8 cellular contexts compared by ENCODE assay signal in genomic region chr7:2104107-2104710, GRCh38.
DNase-seq lines count a peak whose midpoint lies in the region; ATAC-seq and TF ChIP-seq lines count a peak whose summit lies in the region.

No MANE protein-coding gene starts in this region.

- peaks cover 7 to 18% (median 14%) of the 10 kb centered on the region in 4 donors for H3K4me1 ChIP-seq in transverse colon

- 38 to 49% methylated on average over 2 to 27 of the region's 27 CpGs for WGBS in transverse colon (ENCODE audit: low coverage in 1 of 2), 2 donors

- peak overlapping the region; percentile 61 for H3K4me3 Mint-ChIP-seq in activated naive CD8-positive, alpha-beta T cell treated with anti-CD3 and anti-CD28 coated beads, Interleukin-2, amount 10 ng/mL, durations not matched to agents 7 days and 5 days

- H3K36me3 Mint-ChIP-seq in activated naive CD8-positive, alpha-beta T cell treated with anti-CD3 and anti-CD28 coated beads, Interleukin-2, amount 10 ng/mL, durations not matched to agents 7 days and 5 days: peaks cover 11% of the 10 kb centered on the region

- POLR2A ChIA-PET in activated naive CD8-positive, alpha-beta T cell treated with anti-CD3 and anti-CD28 coated beads, Interleukin-2, amount 10 ng/mL, durations not matched to agents 7 days and 5 days (lab: Charles Lee): no interaction called here

- H3K27me3 Mint-ChIP-seq in activated naive CD8-positive, alpha-beta T cell treated with anti-CD3 and anti-CD28 coated beads, Interleukin-2, amount 10 ng/mL, durations not matched to agents 7 days and 5 days: no peaks in the 10 kb centered on the region

- peak; percentile 18 for DNase-seq in ACHN
- peak; percentile 63 for DNase-seq in GOT3 (lab: John Stamatoyannopoulos, UW)
- peak; percentile 82 for DNase-seq in activated naive CD8-positive, alpha-beta T cell treated with anti-CD3 and anti-CD28 coated beads, Interleukin-2, amount 10 ng/mL, durations not matched to agents 7 days and 5 days
- peak; percentile 28 to 86 (median 71) for DNase-seq in head of caudate nucleus
- DNase-seq in pons (ENCODE audit: low spot score): peak; percentile 76
- DNase-seq in transverse colon: peak; percentile 75

- H3K4me1 Mint-ChIP-seq in activated naive CD8-positive, alpha-beta T cell treated with anti-CD3 and anti-CD28 coated beads, Interleukin-2, amount 10 ng/mL, durations not matched to agents 7 days and 5 days: peaks cover 32% of the 10 kb centered on the region

- ATAC-seq in SK-N-SH treated with all-trans-retinoic acid at 6 μM for 48 hours (peak; percentile 81), HG02588 (IDR thresholded peaks at IDR 0.05; ENCODE audit: unreplicated experiment) (no peak)
- peak; percentile 79 for ATAC-seq in activated naive CD8-positive, alpha-beta T cell treated with anti-CD3 and anti-CD28 coated beads, Interleukin-2, amount 10 ng/mL, durations not matched to agents 7 days and 5 days (ENCODE audit: low read depth)

- in situ Hi-C loops in ACHN (cut with HindIII; ENCODE audit: low pct_ligation_motif_present, low pct_unique_long_range_greater_than_20kb, low sequenced_read_pairs) (no loop called here), transverse colon (cut with MboI; ENCODE audit: low pct_ligation_motif_present in 1 of 4, low pct_unique_long_range_greater_than_20kb in 1 of 4, low sequenced_read_pairs in 3 of 4) (no loop called here)

- no peaks in the 10 kb centered on the region for H3K36me3 ChIP-seq in transverse colon

- H3K4me3 ChIP-seq in transverse colon: peak overlapping the region in 1 of 4 donors; percentile 2

- no peaks in the 10 kb centered on the region for H3K27me3 ChIP-seq in transverse colon

- no peak for TF ChIP-seq POLR2A in transverse colon (IDR thresholded peaks at IDR 0.05)

- peak overlapping the region; percentile 83 for H3K27ac Mint-ChIP-seq in activated naive CD8-positive, alpha-beta T cell treated with anti-CD3 and anti-CD28 coated beads, Interleukin-2, amount 10 ng/mL, durations not matched to agents 7 days and 5 days

- H3K9me3 Mint-ChIP-seq in activated naive CD8-positive, alpha-beta T cell treated with anti-CD3 and anti-CD28 coated beads, Interleukin-2, amount 10 ng/mL, durations not matched to agents 7 days and 5 days: no peaks in the 10 kb centered on the region

- intact Hi-C loops in head of caudate nucleus (cut with DNase I): no loop called here
- intact Hi-C loops in transverse colon (cut with DNase I; ENCODE audit: low total_unique reads): loop anchor here (5.0 kb wide), 1 partner anchor 103 kb away; no protein-coding TSS in a partner anchor

- peak overlapping the region in 3 of 4 donors; percentile 4 to 82 (median 55) for H3K27ac ChIP-seq in transverse colon

- TF ChIP-seq EP300 in transverse colon (IDR thresholded peaks at IDR 0.05; ENCODE audit: low read depth): no peak

- H3K9me3 ChIP-seq in transverse colon: no peaks in the 10 kb centered on the region

- TF ChIP-seq CTCF in transverse colon (IDR thresholded peaks at IDR 0.05): peak; percentile 41 to 58 (median 45)

TF ChIP-seq in SK-N-SH treated with all-trans-retinoic acid at 6 μM for 48 hours, 23 proteins besides CTCF, POLR2A, EP300 and RAD21:
- TF ChIP-seq POU6F1 (CRISPR knock-in tag; IDR thresholded peaks at IDR 0.05; ENCODE audit: borderline replicate concordance, low read depth): no peak
- no peak for TF ChIP-seq OSR1 (CRISPR knock-in tag; IDR thresholded peaks at IDR 0.05)
- TF ChIP-seq ISL1 (CRISPR knock-in tag; IDR thresholded peaks at IDR 0.05): no peak
- TF ChIP-seq RARB (CRISPR knock-in tag; IDR thresholded peaks at IDR 0.05): no peak
- TF ChIP-seq TCF4 (CRISPR knock-in tag; IDR thresholded peaks at IDR 0.05; ENCODE audit: borderline replicate concordance): peak; percentile 60
- peak; percentile 70; the same call in 1 of the 2 replicates for TF ChIP-seq TSHZ2 (CRISPR knock-in tag; IDR thresholded peaks at IDR 0.05)
- no peak for TF ChIP-seq PPARA (CRISPR knock-in tag; IDR thresholded peaks at IDR 0.05; ENCODE audit: borderline replicate concordance)
- no peak for TF ChIP-seq GLIS3 (CRISPR knock-in tag; IDR thresholded peaks at IDR 0.05)
- TF ChIP-seq CSDC2 (CRISPR knock-in tag; IDR thresholded peaks at IDR 0.05): no peak
- no peak for TF ChIP-seq CSRNP3 (CRISPR knock-in tag; IDR thresholded peaks at IDR 0.05)
- TF ChIP-seq ZNF565 (CRISPR knock-in tag; conservative IDR thresholded peaks at IDR 0.05; ENCODE audit: low read depth): no peak
- TF ChIP-seq TOX (CRISPR knock-in tag; IDR thresholded peaks at IDR 0.05; ENCODE audit: borderline replicate concordance): peak; percentile 71; the same call in 1 of the 2 replicates
- TF ChIP-seq ZFP30 (CRISPR knock-in tag; IDR thresholded peaks at IDR 0.05): no peak
- no peak for TF ChIP-seq ZNF8 (CRISPR knock-in tag; IDR thresholded peaks at IDR 0.05)
- no peak for TF ChIP-seq ESRRG (CRISPR knock-in tag; IDR thresholded peaks at IDR 0.05)
- TF ChIP-seq CREB5 (CRISPR knock-in tag; IDR thresholded peaks at IDR 0.05; ENCODE audit: low read depth): no peak
- no peak for TF ChIP-seq ZC3H10 (CRISPR knock-in tag; IDR thresholded peaks at IDR 0.05)

Comparison
In these comparisons a context has a peak if more than half of its experiments do, and no peak if none do; other contexts are left out.
1. DNase-seq: peak in every context shown above with its lines; median percentile 82 in activated naive CD8-positive, alpha-beta T cell treated with anti-CD3 and anti-CD28 coated beads, Interleukin-2, amount 10 ng/mL, durations not matched to agents 7 days and 5 days; 76 in pons; 75 in transverse colon; 71 in head of caudate nucleus; 63 in GOT3; 18 in ACHN.